ENCODE assay signal across 8 cellular contexts in genomic region chr7:43729214-43729923, GRCh38. TPM values are rescaled to one million over a fixed set of nuclear protein-coding genes. Genes with fewer than 3 reads are reported as not detected.
A peak's percentile ranks its signal among the peaks of the same experiment; 100 is the strongest.
DNase-seq lines count a peak whose midpoint lies in the region; ATAC-seq and TF ChIP-seq lines count a peak whose summit lies in the region.

Gene COA1 (minus strand): TSS chr7:43729523. CDS start chr7:43648614, 80,909 bp downstream.

- H3K27me3 ChIP-seq in Panc1 (ENCODE audit: control insufficient read depth, insufficient read depth, low read length) (no peaks in the 10 kb centered on the region), muscle layer of colon (ENCODE audit: control insufficient read depth in 1 of 2, insufficient read depth in 2 of 2, low read length in 2 of 2) (no peaks in the 10 kb centered on the region)

- H3K4me1 ChIP-seq in Panc1 (ENCODE audit: control insufficient read depth, insufficient read depth, low read length) (peaks cover 13% of the 10 kb centered on the region), muscle layer of colon (ENCODE audit: insufficient read depth, low read length) (peaks cover 20% of the 10 kb centered on the region)

- peaks cover 37% of the 10 kb centered on the region for H3K4me1 Mint-ChIP-seq in activated T-cell treated with anti-CD3 and anti-CD28 coated beads, Interleukin-2, amount 50 U/mL, for 4 hours (ENCODE audit: low read depth)

- DNase-seq in DMS79 treated with DMSO at 0.1 percent for 48 hours (lab: John Stamatoyannopoulos, UW) = peak; percentile 91
- DNase-seq in KG1 (lab: John Stamatoyannopoulos, UW) = peak; percentile 72
- DNase-seq in Panc1 (ENCODE audit: low read depth, low spot score) = peak; percentile 88
- DNase-seq in activated T-cell treated with anti-CD3 and anti-CD28 coated beads, Interleukin-2, amount 50 U/mL, for 4 hours = peak; percentile 79
- peak; percentile 55 to 62 for DNase-seq in stimulated activated CD8-positive, alpha-beta memory T cell treated with anti-CD3 and anti-CD28 coated beads, Interleukin-7, amount 100 ng/mL, for 1 hour (ENCODE audit: low read depth in 2 of 2)

- H3K36me3 Mint-ChIP-seq in activated T-cell treated with anti-CD3 and anti-CD28 coated beads, Interleukin-2, amount 50 U/mL, for 4 hours (ENCODE audit: insufficient read depth) = peaks cover 6% of the 10 kb centered on the region

- peaks cover 2% of the 10 kb centered on the region for H3K27me3 Mint-ChIP-seq in activated T-cell treated with anti-CD3 and anti-CD28 coated beads, Interleukin-2, amount 50 U/mL, for 4 hours (ENCODE audit: low read depth)

- no peak for TF ChIP-seq CTCF in Panc1 (IDR thresholded peaks at IDR 0.05)

- H3K9ac ChIP-seq in muscle layer of colon (ENCODE audit: low read length) = peak within 1 kb of the TSS; percentile 77

- CTCF ChIA-PET in Panc1 (lab: Charles Lee) = interaction anchor here (0.7 to 2.6 kb wide), 3 partner anchors 16 to 890 kb away, joined by 3 to 16 read pairs (median 4); partner anchors contain the start of gene STK17A

- in situ Hi-C loops in Panc1 (cut with HindIII; ENCODE audit: low pct_unique_long_range_greater_than_20kb, low sequenced_read_pairs) = no loop called here

- ATAC-seq in GM21723 (IDR thresholded peaks at IDR 0.05; ENCODE audit: unreplicated experiment) (peak; percentile 83), Panc1 (peak; percentile 100), esophagus mucosa (peak; percentile 97)
- ATAC-seq in activated T-cell treated with anti-CD3 and anti-CD28 coated beads, Interleukin-2, amount 50 U/mL, for 4 hours = peak; percentile 98 to 99

- no peaks in the 10 kb centered on the region for H3K9me3 Mint-ChIP-seq in activated T-cell treated with anti-CD3 and anti-CD28 coated beads, Interleukin-2, amount 50 U/mL, for 4 hours

- BruUV-seq in Panc1 (replicated peaks; lab: Mats Ljungman, UMichigan) = no TSS peak

- intact Hi-C loops in Panc1 (cut with micrococcal nuclease; ENCODE audit: unreplicated experiment) = loop anchor here (5.0 to 10.0 kb wide), 3 partner anchors 108 to 785 kb away; partner anchors contain the start of gene STK17A

- POLR2A ChIA-PET in Panc1 (lab: Charles Lee) = interaction anchor here (0.7 kb wide), 1 partner anchor 800 kb away, joined by 5 read pairs; no protein-coding TSS in a partner anchor

- H3K36me3 ChIP-seq in Panc1 (ENCODE audit: control insufficient read depth, insufficient read depth, low read length) = no peaks in the 10 kb centered on the region
- no peaks in the 10 kb centered on the region for H3K36me3 ChIP-seq in muscle layer of colon (ENCODE audit: insufficient read depth, low read length)

- H3K4me3 ChIP-seq in Panc1 (ENCODE audit: low read depth in 2 of 2, low read length in 2 of 2) (peak within 1 kb of the TSS; percentile 63 to 99), muscle layer of colon (ENCODE audit: low read depth in 1 of 2, low read length in 2 of 2) (peak within 1 kb of the TSS; percentile 81 to 83)

- H3K27ac ChIP-seq in Panc1 (ENCODE audit: low read length) (peak within 1 kb of the TSS; percentile 92), muscle layer of colon (ENCODE audit: low read depth, low read length) (peak within 1 kb of the TSS; percentile 73)

- H3K4me3 Mint-ChIP-seq in activated T-cell treated with anti-CD3 and anti-CD28 coated beads, Interleukin-2, amount 50 U/mL, for 4 hours = peak within 1 kb of the TSS; percentile 93

- H3K9me3 ChIP-seq in Panc1 (ENCODE audit: control insufficient read depth, insufficient read depth, low read depth, low read length) (no peaks in the 10 kb centered on the region), muscle layer of colon (ENCODE audit: low read length) (no peaks in the 10 kb centered on the region)

RNA-seq across cellular contexts. Expression of gene COA1, which starts in this region (rescaled TPM):
- total RNA-seq in Panc1 (2021; ENCODE audit: unreplicated experiment) = 65.5 TPM
- polyA plus RNA-seq in Panc1 (2012; ENCODE audit: insufficient read length) = 39.4 TPM
- total RNA-seq in activated T-cell treated with anti-CD3 and anti-CD28 coated beads, Interleukin-2, amount 50 U/mL, for 4 hours = 10 to 100 TPM; 51.4 to 56.7 (median 51.5) TPM
- 40.8 TPM for total RNA-seq in esophagus mucosa

Comparison
In these comparisons a context has a peak if more than half of its experiments do, and no peak if none do; other contexts are left out.
1. Peak in every context shown above with its lines: DNase-seq, ATAC-seq, H3K4me3 ChIP-seq and H3K27ac ChIP-seq.